Comparison of ENCODE assay signal across 16 cellular contexts in genomic region chr11:100484948-100485347, GRCh38.
DNase-seq lines count a peak whose midpoint lies in the region; ATAC-seq, FAIRE-seq and TF ChIP-seq lines count a peak whose summit lies in the region.
"Had no signal": no experiment of that assay in that cellular context is flagged by ENCODE, and none has a peak within 500 bp of the region (broad histone marks: within the 10 kb centered on the region; RNA-seq: fewer than 3 reads in every experiment).

No MANE protein-coding gene starts in this region.

- no peaks in the 10 kb centered on the region for H3K9me3 ChIP-seq in PC-3 (ENCODE audit: low read length)
- H3K9me3 ChIP-seq in keratinocyte (ENCODE audit: control insufficient read depth, low read depth, low read length), result no peaks in the 10 kb centered on the region
- H3K9me3 ChIP-seq: A549, BE2C, HAP-1 had no signal

- H3K9me2 ChIP-seq in PC-3 (replicated peaks; ENCODE audit: low read length), result no peaks in the 10 kb centered on the region

- CTCF ChIA-PET in PC-3 (lab: Charles Lee), result no interaction called here

- no TSS peak for BruUV-seq in PC-3 (replicated peaks; lab: Mats Ljungman, UMichigan)

- H3K9ac ChIP-seq in PC-3 (ENCODE audit: low read length) (no peak overlapping the region), keratinocyte (ENCODE audit: control insufficient read depth, extremely low read depth, insufficient read depth, low read length) (no peak overlapping the region)

- POLR2A ChIA-PET in PC-3 (lab: Charles Lee; ENCODE audit: unreplicated experiment), result no interaction called here

- dilution Hi-C loops in keratinocyte (cut with MboI; ENCODE audit: extremely low pct_ligation_motif_present, low sequenced_read_pairs), result no loop called here

- no peaks in the 10 kb centered on the region for H3K9me1 ChIP-seq in keratinocyte (ENCODE audit: control insufficient read depth, extremely low read depth, insufficient read depth, low read length)

- no peak overlapping the region for H2AFZ ChIP-seq in PC-3 (ENCODE audit: low read length)
- H2AFZ ChIP-seq in keratinocyte (ENCODE audit: control insufficient read depth, low read length), result no peak overlapping the region

- no peaks in the 10 kb centered on the region for H4K20me1 ChIP-seq in PC-3 (ENCODE audit: low read length)
- H4K20me1 ChIP-seq in keratinocyte (ENCODE audit: control insufficient read depth, extremely low read depth, insufficient read depth, low read length), result no peaks in the 10 kb centered on the region

- H3K4me3 ChIP-seq in PC-3 (ENCODE audit: low read length) (no peak overlapping the region), bronchial epithelial cell (ENCODE audit: low read depth, low read length) (no peak overlapping the region), keratinocyte (ENCODE audit: control insufficient read depth in 2 of 3, extremely low read depth in 1 of 3, insufficient read depth in 2 of 3, low read depth in 1 of 3, low read length in 3 of 3) (no peak overlapping the region)
- H3K4me3 ChIP-seq: A549, HAP-1 had no signal

- H3K4me2 ChIP-seq in PC-3 (ENCODE audit: low read length) (no peak overlapping the region), keratinocyte (ENCODE audit: control insufficient read depth, extremely low read depth, insufficient read depth, low read depth, low read length) (peak overlapping the region; percentile 48)
- H3K4me2 ChIP-seq: A549 had no signal

- no peaks in the 10 kb centered on the region for H3F3A ChIP-seq in PC-3 (ENCODE audit: low read length, unreplicated experiment)

- ATAC-seq in PC-3 (peak; percentile 59), HG02763 (IDR thresholded peaks at IDR 0.05; ENCODE audit: unreplicated experiment) (no peak), HG03159 (IDR thresholded peaks at IDR 0.05; ENCODE audit: unreplicated experiment) (no peak)
- ATAC-seq: A549 had no signal

- no peaks in the 10 kb centered on the region for H3K79me2 ChIP-seq in PC-3 (ENCODE audit: low read length)
- H3K79me2 ChIP-seq in keratinocyte (ENCODE audit: control insufficient read depth, insufficient read depth, low read length), result no peaks in the 10 kb centered on the region

- DNase-seq in PC-3, result peak; percentile 77
- peak; percentile 81 for DNase-seq in bronchial epithelial cell (ENCODE audit: low read depth)
- no peak for DNase-seq in keratinocyte (ENCODE audit: low read depth, low spot score)
- DNase-seq in DMS153 (lab: John Stamatoyannopoulos, UW), result no peak
- DNase-seq: BE2C; CD4-positive, alpha-beta memory T cell; DMS79 treated with DMSO at 0.1 percent for 48 hours; EL had no signal

- H3K4me1 ChIP-seq in PC-3 (ENCODE audit: insufficient read depth, low read length) (peaks cover 10% of the 10 kb centered on the region), keratinocyte (ENCODE audit: control insufficient read depth, extremely low read depth, insufficient read depth, low read length) (peaks cover 14% of the 10 kb centered on the region)
- H3K4me1 ChIP-seq: A549, BE2C, HAP-1 had no signal

- intact Hi-C loops in PC-3 (cut with micrococcal nuclease), result no loop called here

- H3K27ac ChIP-seq in PC-3 (ENCODE audit: low read length) (no peak overlapping the region), keratinocyte (ENCODE audit: control insufficient read depth, insufficient read depth, low read length) (no peak overlapping the region)
- H3K27ac ChIP-seq: A549, C4-2B had no signal

- H3K27me3 ChIP-seq in PC-3 (ENCODE audit: low read length), result peaks cover 49% of the 10 kb centered on the region; the same call in 1 of the 2 replicates
- H3K27me3 ChIP-seq in bronchial epithelial cell (ENCODE audit: control insufficient read depth, insufficient read depth, low read length), result no peaks in the 10 kb centered on the region
- no peaks in the 10 kb centered on the region for H3K27me3 ChIP-seq in keratinocyte (ENCODE audit: control insufficient read depth, extremely low read depth, insufficient read depth, low read length)

- TF ChIP-seq CTCF in PC-3 (conservative IDR thresholded peaks at IDR 0.05; ENCODE audit: low read depth, low read length) (no peak), bronchial epithelial cell (IDR thresholded peaks at IDR 0.05; ENCODE audit: insufficient read depth, low read length, severe bottlenecking) (no peak), keratinocyte (optimal IDR thresholded peaks at IDR 0.05 in 1 of 3, IDR thresholded peaks at IDR 0.05 in 1 of 3, conservative IDR thresholded peaks at IDR 0.05 in 1 of 3; ENCODE audit: extremely low read depth in 1 of 3, insufficient read depth in 2 of 3, low read length in 3 of 3) (no peak)

- H3K36me3 ChIP-seq in PC-3 (ENCODE audit: low read depth, low read length), result no peaks in the 10 kb centered on the region
- no peaks in the 10 kb centered on the region for H3K36me3 ChIP-seq in bronchial epithelial cell (ENCODE audit: control insufficient read depth, insufficient read depth, low read length)
- H3K36me3 ChIP-seq in keratinocyte (ENCODE audit: control insufficient read depth in 2 of 2, extremely low read depth in 1 of 2, insufficient read depth in 2 of 2, low read length in 2 of 2), result no peaks in the 10 kb centered on the region
- H3K36me3 ChIP-seq: BE2C, HAP-1 had no signal

- FAIRE-seq in bronchial epithelial cell (lab: Jason Lieb, UNC), result no peak
- peak; percentile 67 for FAIRE-seq in keratinocyte (lab: Jason Lieb, UNC)
- FAIRE-seq: A549, G401.6, GM12891, H1 had no signal

Comparison
In these comparisons a context has a peak if more than half of its experiments do, and no peak if none do; other contexts are left out.
1. DNase-seq: peak in PC-3 (single experiment) and bronchial epithelial cell (single experiment); none in keratinocyte (single experiment) and DMS153 (single experiment).